Comparison of ENCODE assay signal across 36 cellular contexts in the genomic region with DNA sequence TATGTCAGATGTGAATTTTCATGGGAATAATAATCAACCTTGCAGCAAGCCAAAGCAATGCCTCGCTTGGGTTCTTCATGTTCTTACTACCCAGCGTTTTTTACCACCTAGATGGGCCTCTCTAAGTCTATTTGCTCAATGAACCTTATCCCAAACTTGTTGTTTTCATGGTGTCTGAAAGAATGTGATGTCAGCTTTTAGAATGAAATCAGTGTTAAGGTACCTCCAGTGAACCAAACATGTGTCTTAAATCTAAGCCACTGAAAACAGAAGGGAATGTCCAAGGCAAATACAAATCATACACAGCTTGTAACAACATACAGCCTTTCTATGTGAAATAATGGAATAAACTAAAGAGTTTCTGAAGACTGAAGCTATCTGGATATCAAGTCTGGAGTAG. TPM values are rescaled to one million over a fixed set of nuclear protein-coding genes. Genes with fewer than 3 reads are reported as not detected.
"Had no signal": no experiment of that assay in that cellular context is flagged by ENCODE, and none has a peak within 500 bp of the region (broad histone marks: within the 10 kb centered on the region; RNA-seq: fewer than 3 reads in every experiment).

No MANE protein-coding gene starts in this region.

- FAIRE-seq: endometrium had no signal

- H3K9me3 ChIP-seq: adrenal gland, ascending aorta, breast epithelium, colonic mucosa, esophagus muscularis mucosa, gastrocnemius medialis, heart left ventricle had no signal

- H3K4me1 ChIP-seq: adrenal gland, ascending aorta, breast epithelium, colonic mucosa, esophagus muscularis mucosa, gastrocnemius medialis, heart left ventricle had no signal

- H3K4me3 ChIP-seq: adrenal gland, ascending aorta, breast epithelium, cardiac muscle cell, colonic mucosa, esophagus muscularis mucosa, gastrocnemius medialis, heart left ventricle had no signal

- DNase-seq: activated B cell treated with CpG ODN at 0.5 μM for 24 hours; activated CD4-positive, alpha-beta T cell treated with anti-CD3 and anti-CD28 coated beads for 48 hours; activated CD4-positive, alpha-beta T cell treated with anti-CD3 and anti-CD28 coated beads, Interleukin-2, amount 50 U/mL, for 1 hour; activated CD4-positive, alpha-beta T cell treated with anti-CD3 and anti-CD28 coated beads, Interleukin-2, amount 50 U/mL, for 48 hours; activated CD8-positive, alpha-beta memory T cell treated with anti-CD3 and anti-CD28 coated beads, Interleukin-2, amount 10 ng/mL, durations not matched to agents 7 days and 5 days; activated CD8-positive, alpha-beta memory T cell treated with anti-CD3 and anti-CD28 coated beads, Interleukin-2, amount 50 U/mL, for 4 hours; activated CD8-positive, alpha-beta T cell treated with anti-CD3 and anti-CD28 coated beads for 36 hours; activated effector memory CD4-positive, alpha-beta T cell treated with anti-CD3 and anti-CD28 coated beads, Interleukin-2, amount 50 U/mL, for 16 hours; activated naive CD4-positive, alpha-beta T cell treated with anti-CD3 and anti-CD28 coated beads for 36 hours; activated naive CD8-positive, alpha-beta T cell treated with anti-CD3 and anti-CD28 coated beads for 36 hours; activated naive CD8-positive, alpha-beta T cell treated with anti-CD3 and anti-CD28 coated beads, Interleukin-2, amount 50 U/mL, for 24 hours; activated T-cell treated with anti-CD3 and anti-CD28 coated beads, Interleukin-2, amount 50 U/mL, for 1 hour; activated T-cell treated with anti-CD3 and anti-CD28 coated beads, Interleukin-2, amount 50 U/mL, for 48 hours; adrenal gland; central memory CD4-positive, alpha-beta T cell; cerebellar nuclear complex; colonic mucosa; effector CD8-positive, alpha-beta T cell; erythroblast; foreskin keratinocyte; gastrocnemius medialis; glutamatergic neuron; heart left ventricle; T-helper 17 cell; T1000; WERI-Rb-1 had no signal

- H3K27me3 ChIP-seq: adrenal gland, ascending aorta, breast epithelium, cardiac muscle cell, colonic mucosa, esophagus muscularis mucosa, foreskin keratinocyte, gastrocnemius medialis, heart left ventricle had no signal

- ATAC-seq: activated CD4-positive, CD25-positive, alpha-beta regulatory T cell treated with anti-CD3 and anti-CD28 coated beads, Interleukin-2, amount 50 U/mL, for 24 hours; activated CD8-positive, alpha-beta memory T cell treated with anti-CD3 and anti-CD28 coated beads, Interleukin-2, amount 10 ng/mL, durations not matched to agents 7 days and 5 days; activated CD8-positive, alpha-beta T cell treated with anti-CD3 and anti-CD28 coated beads for 36 hours; activated naive CD8-positive, alpha-beta T cell treated with anti-CD3 and anti-CD28 coated beads, Interleukin-2, amount 50 U/mL, for 24 hours; foreskin keratinocyte; gastrocnemius medialis; heart left ventricle; T-helper 17 cell had no signal

- H3K36me3 ChIP-seq: adrenal gland, ascending aorta, breast epithelium, cardiac muscle cell, colonic mucosa, esophagus muscularis mucosa, gastrocnemius medialis, heart left ventricle, WERI-Rb-1 had no signal

- H3K27ac ChIP-seq: adrenal gland, ascending aorta, breast epithelium, cardiac muscle cell, colonic mucosa, esophagus muscularis mucosa, foreskin keratinocyte, gastrocnemius medialis, heart left ventricle, WERI-Rb-1 had no signal

RNA-seq across cellular contexts. Expression of gene EPGN, which starts 6.7 kb away (rescaled TPM):
- total RNA-seq: activated B cell treated with CpG ODN at 0.5 μM for 24 hours; activated CD8-positive, alpha-beta memory T cell treated with anti-CD3 and anti-CD28 coated beads for 36 hours; activated CD8-positive, alpha-beta memory T cell treated with anti-CD3 and anti-CD28 coated beads, Interleukin-2, amount 10 ng/mL, durations not matched to agents 7 days and 5 days; activated CD8-positive, alpha-beta T cell treated with anti-CD3 and anti-CD28 coated beads for 36 hours; activated naive CD4-positive, alpha-beta T cell treated with anti-CD3 and anti-CD28 coated beads for 36 hours; activated naive CD8-positive, alpha-beta T cell treated with anti-CD3 and anti-CD28 coated beads for 36 hours; activated T-helper 1 cell treated with anti-CD3 and anti-CD28 coated beads, Interleukin-12 subunit alpha, Interleukin-12 subunit beta, Interleukin-2, Interleukin-4 antibody, amounts not matched to agents 30 ng/mL and 10 ng/mL and 1 ng/mL, durations not matched to agents 14 hours and 24 hours and 36 hours; activated T-helper 2 cell treated with anti-CD3 and anti-CD28 coated beads, Interferon-gamma antibody, Interleukin-2, Interleukin-4, amounts not matched to agents 10 μg/mL and 5 μg/mL and 100 μg/mL, durations not matched to agents 14 hours and 24 hours and 36 hours; ascending aorta; cardiac muscle cell; colonic mucosa; dermis microvascular lymphatic vessel endothelial cell; esophagus muscularis mucosa; gastrocnemius medialis; T-helper 17 cell had no signal
- polyA plus RNA-seq: cardiac muscle cell, heart left ventricle had no signal

RNA-seq across cellular contexts. Expression of gene EREG, which starts 50.0 kb away (rescaled TPM):
- total RNA-seq: activated B cell treated with CpG ODN at 0.5 μM for 24 hours; activated CD8-positive, alpha-beta memory T cell treated with anti-CD3 and anti-CD28 coated beads for 36 hours; activated CD8-positive, alpha-beta memory T cell treated with anti-CD3 and anti-CD28 coated beads, Interleukin-2, amount 10 ng/mL, durations not matched to agents 7 days and 5 days; activated CD8-positive, alpha-beta T cell treated with anti-CD3 and anti-CD28 coated beads for 36 hours; activated naive CD4-positive, alpha-beta T cell treated with anti-CD3 and anti-CD28 coated beads for 36 hours; activated naive CD8-positive, alpha-beta T cell treated with anti-CD3 and anti-CD28 coated beads for 36 hours; activated T-helper 1 cell treated with anti-CD3 and anti-CD28 coated beads, Interleukin-12 subunit alpha, Interleukin-12 subunit beta, Interleukin-2, Interleukin-4 antibody, amounts not matched to agents 30 ng/mL and 10 ng/mL and 1 ng/mL, durations not matched to agents 14 hours and 24 hours and 36 hours; activated T-helper 2 cell treated with anti-CD3 and anti-CD28 coated beads, Interferon-gamma antibody, Interleukin-2, Interleukin-4, amounts not matched to agents 10 μg/mL and 5 μg/mL and 100 μg/mL, durations not matched to agents 14 hours and 24 hours and 36 hours; ascending aorta; cardiac muscle cell had no signal
- polyA plus RNA-seq: cardiac muscle cell had no signal
